ENCODE assay signal across 9 cellular contexts in genomic region chr14:61925043-61925442, GRCh38.
DNase-seq lines count a peak whose midpoint lies in the region; ATAC-seq, FAIRE-seq and TF ChIP-seq lines count a peak whose summit lies in the region.
"Had no signal": no experiment of that assay in that cellular context is flagged by ENCODE, and none has a peak within 500 bp of the region (broad histone marks: within the 10 kb centered on the region; RNA-seq: fewer than 3 reads in every experiment).

No MANE protein-coding gene starts in this region.

- peak; percentile 7 for TF ChIP-seq CTCF in HFF-Myc (IDR thresholded peaks at IDR 0.05; ENCODE audit: low read depth, low read length, missing control alignments)
- peak; percentile 45 for TF ChIP-seq CTCF in activated B cell treated with CpG ODN at 0.5 μM for 24 hours (IDR thresholded peaks at IDR 0.05)
- 0 out of 2 replicates have a peak, but pooled peaks have one; percentile 15 for TF ChIP-seq CTCF in HepG2 (CRISPR knock-in tag; IDR thresholded peaks at IDR 0.05)

- no peak overlapping the region for H3K4me2 ChIP-seq in HepG2 (ENCODE audit: low read depth, low read length)

- H3K9me3 ChIP-seq in HepG2 (ENCODE audit: low read length) = no peaks in the 10 kb centered on the region

- in situ Hi-C loops in HepG2 (cut with HindIII; ENCODE audit: extremely low pct_ligation_motif_present, low pct_unique_long_range_greater_than_20kb) = no loop called here

- no peak overlapping the region for H3K4me3 ChIP-seq in HFF-Myc (replicated peaks; ENCODE audit: low read depth, low read length)
- H3K4me3 ChIP-seq in HepG2 (replicated peaks in 1 of 3; ENCODE audit: insufficient read depth in 1 of 3, low read depth in 2 of 3, low read length in 3 of 3) = no peak overlapping the region

- no peak overlapping the region for H3K27ac Mint-ChIP-seq in activated B cell treated with CpG ODN at 0.5 μM for 24 hours
- H3K27ac Mint-ChIP-seq in activated naive CD4-positive, alpha-beta T cell treated with anti-CD3 and anti-CD28 coated beads, Interleukin-2, amount 10 ng/mL, durations not matched to agents 7 days and 5 days = no peak overlapping the region
- H3K27ac Mint-ChIP-seq: T-helper 1 cell treated with Interleukin-12 subunit alpha and Interleukin-12 subunit beta and Interleukin-4 antibody, amounts not matched to agents 30 μg/mL and 1 μg/mL, for 36 hours had no signal

- no peak for TF ChIP-seq POLR2A in HepG2 (IDR thresholded peaks at IDR 0.05; ENCODE audit: insufficient read depth in 1 of 2, low read depth in 2 of 2, low read length in 2 of 2)

- BruUV-seq in HepG2 (replicated peaks; lab: Mats Ljungman, UMichigan) = no TSS peak

- peaks cover 20% of the 10 kb centered on the region for H3K4me1 Mint-ChIP-seq in activated B cell treated with CpG ODN at 0.5 μM for 24 hours
- H3K4me1 Mint-ChIP-seq in activated naive CD4-positive, alpha-beta T cell treated with anti-CD3 and anti-CD28 coated beads, Interleukin-2, amount 10 ng/mL, durations not matched to agents 7 days and 5 days = no peaks in the 10 kb centered on the region

- intact Hi-C loops in activated B cell treated with CpG ODN at 0.5 μM for 24 hours (cut with micrococcal nuclease) = loop anchor here (1.0 to 2.0 kb wide), 3 partner anchors 30 to 202 kb away; no protein-coding TSS in a partner anchor
- intact Hi-C loops in HepG2 (cut with micrococcal nuclease; ENCODE audit: unreplicated experiment) = no loop called here

- peak overlapping the region; percentile 21 for H3K4me3 Mint-ChIP-seq in activated B cell treated with CpG ODN at 0.5 μM for 24 hours
- no peak overlapping the region for H3K4me3 Mint-ChIP-seq in activated naive CD4-positive, alpha-beta T cell treated with anti-CD3 and anti-CD28 coated beads, Interleukin-2, amount 10 ng/mL, durations not matched to agents 7 days and 5 days
- H3K4me3 Mint-ChIP-seq: T-helper 1 cell treated with Interleukin-12 subunit alpha and Interleukin-12 subunit beta and Interleukin-4 antibody, amounts not matched to agents 30 μg/mL and 1 μg/mL, for 36 hours had no signal

- no peaks in the 10 kb centered on the region for H3K4me1 ChIP-seq in HepG2 (ENCODE audit: insufficient read depth, low read length)

- H3K9ac ChIP-seq in HepG2 (ENCODE audit: insufficient read depth, low read depth, low read length) = no peak overlapping the region

- CTCF ChIA-PET in activated B cell treated with CpG ODN at 0.5 μM for 24 hours (lab: Charles Lee) = interaction anchor here (0.6 to 7.4 kb wide), 24 partner anchors 8 to 1465 kb away, joined by 3 to 324 read pairs (median 4); no protein-coding TSS in a partner anchor
- CTCF ChIA-PET in HepG2 (lab: Yijun Ruan, JAX; ENCODE audit: low intra/inter-chr PET ratio, low total read pairs) = interaction anchor here (1.2 kb wide), 1 partner anchor 202 kb away, joined by 3 read pairs; no protein-coding TSS in a partner anchor
- CTCF ChIA-PET in activated naive CD4-positive, alpha-beta T cell treated with anti-CD3 and anti-CD28 coated beads, Interleukin-2, amount 10 ng/mL, durations not matched to agents 7 days and 5 days (lab: Charles Lee) = interaction anchor here (0.6 to 1.0 kb wide), 6 partner anchors 34 to 235 kb away, joined by 3 to 7 read pairs (median 3); no protein-coding TSS in a partner anchor

- TF ChIP-seq EP300 in HepG2 (IDR thresholded peaks at IDR 0.05; ENCODE audit: low read depth in 2 of 2, low read length in 2 of 2) (no peak), HepG2 (CRISPR knock-in tag; IDR thresholded peaks at IDR 0.05; ENCODE audit: borderline replicate concordance) (no peak)

- ATAC-seq in activated B cell treated with CpG ODN at 0.5 μM for 24 hours (ENCODE audit: low read depth) (peak; percentile 70), HepG2 (no peak)

- POLR2A ChIA-PET in activated B cell treated with CpG ODN at 0.5 μM for 24 hours (lab: Charles Lee) = interaction anchor here (0.7 to 1.4 kb wide), 3 partner anchors 153 to 202 kb away, joined by 3 to 8 read pairs (median 3); no protein-coding TSS in a partner anchor
- POLR2A ChIA-PET in HepG2 (lab: Yijun Ruan, JAX) = no interaction called here

- H3K36me3 Mint-ChIP-seq in activated B cell treated with CpG ODN at 0.5 μM for 24 hours (ENCODE audit: low read depth) = no peaks in the 10 kb centered on the region
- no peaks in the 10 kb centered on the region for H3K36me3 Mint-ChIP-seq in activated naive CD4-positive, alpha-beta T cell treated with anti-CD3 and anti-CD28 coated beads, Interleukin-2, amount 10 ng/mL, durations not matched to agents 7 days and 5 days

- DNase-seq in DMS 273 treated with DMSO at 0.1 percent for 48 hours (lab: John Stamatoyannopoulos, UW) = peak; percentile 24
- DNase-seq in HFF-Myc (ENCODE audit: extremely low read depth, low read depth) = no peak
- no peak for DNase-seq in activated B cell treated with CpG ODN at 0.5 μM for 24 hours
- peak; percentile 5 for DNase-seq in HepG2 (ENCODE audit: low spot score)
- no peak for DNase-seq in NCI-H774 (lab: John Stamatoyannopoulos, UW)
- DNase-seq in activated naive CD4-positive, alpha-beta T cell treated with anti-CD3 and anti-CD28 coated beads, Interleukin-2, amount 10 ng/mL, durations not matched to agents 7 days and 5 days = no peak
- DNase-seq in NCI-H1105 (lab: John Stamatoyannopoulos, UW) = no peak
- DNase-seq in stimulated activated naive CD4-positive, alpha-beta T cell treated with Interleukin-2 at 50 U/mL for 16 hours (lab: John Stamatoyannopoulos, UW) = no peak

- no peak for TF ChIP-seq RAD21 in HepG2 (CRISPR knock-in tag; IDR thresholded peaks at IDR 0.05)

- H3K36me3 ChIP-seq in HepG2 (replicated peaks in 1 of 2; ENCODE audit: control insufficient read depth in 1 of 2, insufficient read depth in 2 of 2, low read length in 2 of 2) = no peaks in the 10 kb centered on the region

- no peaks in the 10 kb centered on the region for H3K27me3 Mint-ChIP-seq in activated B cell treated with CpG ODN at 0.5 μM for 24 hours
- H3K27me3 Mint-ChIP-seq in activated naive CD4-positive, alpha-beta T cell treated with anti-CD3 and anti-CD28 coated beads, Interleukin-2, amount 10 ng/mL, durations not matched to agents 7 days and 5 days = peaks cover 15% of the 10 kb centered on the region

- FAIRE-seq in HepG2 (lab: Jason Lieb, UNC) = no peak

- H3K9me3 Mint-ChIP-seq in activated B cell treated with CpG ODN at 0.5 μM for 24 hours = no peaks in the 10 kb centered on the region
- H3K9me3 Mint-ChIP-seq in activated naive CD4-positive, alpha-beta T cell treated with anti-CD3 and anti-CD28 coated beads, Interleukin-2, amount 10 ng/mL, durations not matched to agents 7 days and 5 days = no peaks in the 10 kb centered on the region
- H3K9me3 Mint-ChIP-seq: T-helper 1 cell treated with Interleukin-12 subunit alpha and Interleukin-12 subunit beta and Interleukin-4 antibody, amounts not matched to agents 30 μg/mL and 1 μg/mL, for 36 hours had no signal

- no peak overlapping the region for H2AFZ ChIP-seq in HepG2 (ENCODE audit: low read length)

- WGBS in HepG2 (ENCODE audit: low lambda C conversion rate) = under 1% methylated on average over 5 of the region's 5 CpGs

- no peaks in the 10 kb centered on the region for H3K79me2 ChIP-seq in HepG2 (ENCODE audit: insufficient read depth, low read length)

- H3K27me3 ChIP-seq in HepG2 (ENCODE audit: control insufficient read depth in 1 of 2, insufficient read depth in 2 of 2, low read length in 2 of 2) = no peaks in the 10 kb centered on the region

- no peak overlapping the region for H3K27ac ChIP-seq in HepG2 (ENCODE audit: extremely low read length, insufficient read depth, low read length)

- H4K20me1 ChIP-seq in HepG2 (ENCODE audit: insufficient read depth, low read length) = no peaks in the 10 kb centered on the region

TF ChIP-seq in HepG2, 621 proteins besides CTCF, POLR2A, EP300 and RAD21 (continues in another document):
- TF ChIP-seq SYNCRIP (IDR thresholded peaks at IDR 0.05; ENCODE audit: insufficient read depth, low read depth, low read length) (no peak), ZNF543 (CRISPR knock-in tag; IDR thresholded peaks at IDR 0.05) (no peak), ARNTL (CRISPR knock-in tag; IDR thresholded peaks at IDR 0.05) (no peak), ZSCAN25 (CRISPR knock-in tag; IDR thresholded peaks at IDR 0.05) (no peak), JUNB (CRISPR knock-in tag; IDR thresholded peaks at IDR 0.05; ENCODE audit: borderline replicate concordance) (no peak), ZFP1 (CRISPR knock-in tag; IDR thresholded peaks at IDR 0.05) (no peak), RXRA (CRISPR knock-in tag; IDR thresholded peaks at IDR 0.05) (no peak), SUZ12 (IDR thresholded peaks at IDR 0.05; ENCODE audit: low read depth, low read length) (no peak), ZNF674 (CRISPR knock-in tag; IDR thresholded peaks at IDR 0.05; ENCODE audit: low read depth) (no peak), ETV6 (CRISPR knock-in tag; conservative IDR thresholded peaks at IDR 0.05) (no peak), ZBTB25 (CRISPR knock-in tag; IDR thresholded peaks at IDR 0.05) (no peak)

Comparison
In these comparisons a context has a peak if more than half of its experiments do, and no peak if none do; other contexts are left out.
1. DNase-seq: peak in DMS 273 treated with DMSO at 0.1 percent for 48 hours (single experiment) and HepG2 (single experiment); none in HFF-Myc (single experiment), activated B cell treated with CpG ODN at 0.5 μM for 24 hours (single experiment), NCI-H774 (single experiment), activated naive CD4-positive, alpha-beta T cell treated with anti-CD3 and anti-CD28 coated beads, Interleukin-2, amount 10 ng/mL, durations not matched to agents 7 days and 5 days (single experiment), NCI-H1105 (single experiment) and stimulated activated naive CD4-positive, alpha-beta T cell treated with Interleukin-2 at 50 U/mL for 16 hours (single experiment).
2. Peak in every context shown above with its lines, with median percentiles within 50 percentile points of each other: CTCF ChIP-seq.